25 cellular contexts compared by ENCODE assay signal in genomic region chr6:150761771-150762170, GRCh38.
"Had no signal": no experiment of that assay in that cellular context is flagged by ENCODE, and none has a peak within 500 bp of the region (broad histone marks: within the 10 kb centered on the region; RNA-seq: fewer than 3 reads in every experiment).

No MANE protein-coding gene starts in this region.

- H3K4me1 Mint-ChIP-seq: activated T-helper 17 cell treated with anti-CD3 and anti-CD28 coated beads, Interleukin-2, amount 50 U/mL, for 72 hours; naive thymus-derived CD4-positive, alpha-beta T cell; T-cell had no signal

- H3K27me3 Mint-ChIP-seq: activated T-cell treated with anti-CD3 and anti-CD28 coated beads, Interleukin-2, amount 50 U/mL, for 24 hours; activated T-helper 17 cell treated with anti-CD3 and anti-CD28 coated beads, Interleukin-2, amount 50 U/mL, for 72 hours had no signal

- H3K4me3 Mint-ChIP-seq: activated naive CD8-positive, alpha-beta T cell; activated T-cell treated with anti-CD3 and anti-CD28 coated beads, Interleukin-2, amount 50 U/mL, for 24 hours; activated T-helper 17 cell treated with anti-CD3 and anti-CD28 coated beads, Interleukin-2, amount 50 U/mL, for 72 hours; dendritic cell treated with granulocyte-macrophage colony-stimulating factor and Interleukin-4, amounts not matched to agents 40 ng/mL and 50 ng/mL, for 4 days; naive thymus-derived CD4-positive, alpha-beta T cell; T-cell; T-helper 2 cell treated with Interferon-gamma antibody and Interleukin-4, amounts not matched to agents 5 μg/mL and 100 μg/mL, for 36 hours had no signal

- H3K9me3 Mint-ChIP-seq: activated T-cell treated with anti-CD3 and anti-CD28 coated beads, Interleukin-2, amount 50 U/mL, for 24 hours; activated T-helper 17 cell treated with anti-CD3 and anti-CD28 coated beads, Interleukin-2, amount 50 U/mL, for 72 hours; dendritic cell treated with granulocyte-macrophage colony-stimulating factor and Interleukin-4, amounts not matched to agents 40 ng/mL and 50 ng/mL, for 4 days; T-cell; T-helper 2 cell treated with Interferon-gamma antibody and Interleukin-4, amounts not matched to agents 5 μg/mL and 100 μg/mL, for 36 hours had no signal

- DNase-seq: activated CD4-positive, alpha-beta T cell treated with anti-CD3 and anti-CD28 coated beads, Interleukin-2, amount 50 U/mL, for 4 hours; activated CD8-positive, alpha-beta memory T cell treated with anti-CD3 and anti-CD28 coated beads for 24 hours; activated CD8-positive, alpha-beta memory T cell treated with anti-CD3 and anti-CD28 coated beads, Interleukin-2, amount 50 U/mL, for 4 hours; activated T-cell treated with anti-CD3 and anti-CD28 coated beads, Interleukin-2, amount 50 U/mL, for 24 hours; adrenal gland; effector CD4-positive, alpha-beta T cell; erythroblast; foreskin fibroblast; heart right ventricle; islet precursor cell; left colon; mesendoderm; naive thymus-derived CD4-positive, alpha-beta T cell; right lobe of liver; stimulated activated naive CD4-positive, alpha-beta T cell; T-cell; upper lobe of left lung; WERI-Rb-1 had no signal

- H3K27ac Mint-ChIP-seq: activated naive CD8-positive, alpha-beta T cell; activated T-cell treated with anti-CD3 and anti-CD28 coated beads, Interleukin-2, amount 50 U/mL, for 24 hours; activated T-helper 17 cell treated with anti-CD3 and anti-CD28 coated beads, Interleukin-2, amount 50 U/mL, for 72 hours; dendritic cell treated with granulocyte-macrophage colony-stimulating factor and Interleukin-4, amounts not matched to agents 40 ng/mL and 50 ng/mL, for 4 days; naive thymus-derived CD4-positive, alpha-beta T cell; T-cell; T-helper 2 cell treated with Interferon-gamma antibody and Interleukin-4, amounts not matched to agents 5 μg/mL and 100 μg/mL, for 36 hours had no signal

- ATAC-seq: activated T-helper 17 cell treated with anti-CD3 and anti-CD28 coated beads, Interleukin-2, amount 50 U/mL, for 72 hours; heart right ventricle; left colon; naive thymus-derived CD4-positive, alpha-beta T cell; right lobe of liver; T-cell had no signal

- H3K4me3 ChIP-seq: adrenal gland, cardiac muscle cell, heart right ventricle, right lobe of liver, skin epidermis, thoracic aorta, upper lobe of left lung had no signal

- H3K36me3 Mint-ChIP-seq: activated naive CD8-positive, alpha-beta T cell; naive thymus-derived CD4-positive, alpha-beta T cell had no signal
